8 cellular contexts compared by ENCODE assay signal in the genomic region with DNA sequence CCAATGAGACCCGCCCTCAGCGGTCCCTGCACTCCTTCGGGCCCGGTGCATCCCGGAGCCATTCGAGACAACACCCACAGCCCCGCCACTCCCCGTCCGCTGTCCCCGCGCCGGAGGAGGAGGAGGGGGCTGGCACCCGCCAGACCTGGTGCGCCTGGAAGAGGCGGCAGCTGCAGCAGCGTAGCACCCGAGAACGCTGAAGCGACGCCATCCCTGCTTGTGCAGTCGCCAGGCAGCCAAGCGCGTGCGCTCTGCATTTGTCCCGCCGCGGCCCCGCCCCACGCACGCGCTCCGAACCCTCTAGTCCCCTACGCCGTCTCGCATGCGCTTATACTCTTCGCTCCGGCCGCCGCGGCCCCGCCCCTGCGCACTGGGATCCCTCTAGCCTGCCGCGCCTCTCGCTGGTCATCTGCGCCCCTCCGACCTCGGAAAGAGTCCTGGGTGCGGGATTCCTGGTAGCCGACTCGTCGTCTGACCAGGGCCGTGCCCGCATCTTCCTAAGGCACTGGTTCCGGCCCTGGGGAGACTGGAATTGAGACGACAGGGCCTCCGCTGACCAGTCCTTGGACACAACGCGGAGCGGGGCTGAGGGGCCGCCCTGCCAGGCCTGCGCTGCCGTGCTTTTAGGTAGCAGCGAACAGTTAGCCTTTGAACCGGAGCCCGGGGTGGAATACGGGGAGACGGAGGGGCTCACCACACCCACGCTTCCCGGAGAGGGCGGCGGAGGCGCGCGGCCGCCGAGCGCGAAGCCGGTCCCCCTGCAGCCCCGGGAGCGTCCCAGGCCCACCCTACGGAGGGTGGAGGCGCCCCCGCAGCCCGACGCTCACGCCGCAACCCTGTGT. TPM values are rescaled to one million over a fixed set of nuclear protein-coding genes. Genes with fewer than 3 reads are reported as not detected.
DNase-seq lines count a peak whose midpoint lies in the region; TF ChIP-seq lines count a peak whose summit lies in the region.

TSS of gene MRNIP (minus strand) at position 232 of the 842 bp plus-strand sequence. CDS start at position 211, 21 bp downstream.

- peak; percentile 61 for TF ChIP-seq POLR2A in NB4 (IDR thresholded peaks at IDR 0.05; ENCODE audit: extremely low read depth, insufficient read length)

- WGBS in thymus: under 1% methylated on average over 90 of the region's 90 CpGs

- no peaks in the 10 kb centered on the region for H3K27me3 ChIP-seq in thymus (ENCODE audit: control insufficient read depth, insufficient read depth)

- peaks cover 4% of the 10 kb centered on the region for H3K27me3 Mint-ChIP-seq in HFFc6 (ENCODE audit: insufficient read depth)
- no peaks in the 10 kb centered on the region for H3K27me3 Mint-ChIP-seq in activated naive CD8-positive, alpha-beta T cell treated with anti-CD3 and anti-CD28 coated beads for 36 hours
- peaks cover 3% of the 10 kb centered on the region for H3K27me3 Mint-ChIP-seq in glutamatergic neuron (ENCODE audit: unreplicated experiment)
- no peaks in the 10 kb centered on the region for H3K27me3 Mint-ChIP-seq in osteocyte (ENCODE audit: unreplicated experiment)

- H3K27ac Mint-ChIP-seq in HFFc6: peak within 1 kb of the TSS; percentile 88
- peak within 1 kb of the TSS; percentile 76 for H3K27ac Mint-ChIP-seq in activated naive CD8-positive, alpha-beta T cell treated with anti-CD3 and anti-CD28 coated beads for 36 hours
- peak within 1 kb of the TSS; percentile 93 for H3K27ac Mint-ChIP-seq in glutamatergic neuron (ENCODE audit: unreplicated experiment)
- H3K27ac Mint-ChIP-seq in osteocyte (ENCODE audit: unreplicated experiment): peak within 1 kb of the TSS; percentile 92

- H3K27ac ChIP-seq in thymus (ENCODE audit: low read depth): peak within 1 kb of the TSS; percentile 82

- peaks cover 14% of the 10 kb centered on the region for H3K36me3 ChIP-seq in thymus (ENCODE audit: control insufficient read depth, insufficient read depth)

- peaks cover 21% of the 10 kb centered on the region; the same call in 1 of the 2 replicates for H3K36me3 Mint-ChIP-seq in HFFc6 (ENCODE audit: low read depth)
- H3K36me3 Mint-ChIP-seq in activated naive CD8-positive, alpha-beta T cell treated with anti-CD3 and anti-CD28 coated beads for 36 hours: peaks cover 11% of the 10 kb centered on the region
- H3K36me3 Mint-ChIP-seq in glutamatergic neuron (ENCODE audit: unreplicated experiment): peaks cover 6% of the 10 kb centered on the region
- peaks cover 8% of the 10 kb centered on the region for H3K36me3 Mint-ChIP-seq in osteocyte (ENCODE audit: unreplicated experiment)

- peak; percentile 89 for DNase-seq in HFFc6
- peak; percentile 97 for DNase-seq in NB4 (ENCODE audit: low read depth)
- peak; percentile 96 for DNase-seq in SKM-1 treated with dmso at 0.1 percent for 144 hours (lab: John Stamatoyannopoulos, UW; ENCODE audit: unreplicated experiment)
- peak; percentile 93 for DNase-seq in activated naive CD8-positive, alpha-beta T cell treated with anti-CD3 and anti-CD28 coated beads for 36 hours
- DNase-seq in glutamatergic neuron: peak; percentile 99
- DNase-seq in osteocyte (ENCODE audit: extremely low spot score, unreplicated experiment): peak; percentile 97

- H3K9me3 Mint-ChIP-seq in HFFc6 (no peaks in the 10 kb centered on the region), glutamatergic neuron (ENCODE audit: unreplicated experiment) (peaks cover 4% of the 10 kb centered on the region), osteocyte (ENCODE audit: unreplicated experiment) (no peaks in the 10 kb centered on the region)
- no peaks in the 10 kb centered on the region for H3K9me3 Mint-ChIP-seq in activated naive CD8-positive, alpha-beta T cell treated with anti-CD3 and anti-CD28 coated beads for 36 hours

- peaks cover 24% of the 10 kb centered on the region for H3K4me1 Mint-ChIP-seq in HFFc6 (ENCODE audit: low read depth)
- H3K4me1 Mint-ChIP-seq in activated naive CD8-positive, alpha-beta T cell treated with anti-CD3 and anti-CD28 coated beads for 36 hours: peaks cover 15% of the 10 kb centered on the region
- peaks cover 7% of the 10 kb centered on the region for H3K4me1 Mint-ChIP-seq in glutamatergic neuron (ENCODE audit: low read depth, unreplicated experiment)
- peaks cover 23% of the 10 kb centered on the region for H3K4me1 Mint-ChIP-seq in osteocyte (ENCODE audit: unreplicated experiment)

- H3K4me3 ChIP-seq in GM08714 (ENCODE audit: low read length) (peak within 1 kb of the TSS; percentile 75), NB4 (ENCODE audit: low read depth, low read length) (peak within 1 kb of the TSS; percentile 75), thymus (ENCODE audit: low read length) (peak within 1 kb of the TSS; percentile 64)

- peaks cover 3% of the 10 kb centered on the region for H3K4me1 ChIP-seq in thymus (ENCODE audit: control insufficient read depth, insufficient read depth, low read length)

- TF ChIP-seq CTCF in HFFc6 (IDR thresholded peaks at IDR 0.05): no peak
- no peak for TF ChIP-seq CTCF in NB4 (IDR thresholded peaks at IDR 0.05; ENCODE audit: low read depth, low read length)
- no peak for TF ChIP-seq CTCF in glutamatergic neuron (IDR thresholded peaks at IDR 0.05; ENCODE audit: partially characterized antibody, unreplicated experiment)
- TF ChIP-seq CTCF in osteocyte (IDR thresholded peaks at IDR 0.05): peak; percentile 31

- H3K9me3 ChIP-seq in thymus (ENCODE audit: control insufficient read depth): no peaks in the 10 kb centered on the region

- peak within 1 kb of the TSS; percentile 98 for H3K4me3 Mint-ChIP-seq in HFFc6
- H3K4me3 Mint-ChIP-seq in activated naive CD8-positive, alpha-beta T cell treated with anti-CD3 and anti-CD28 coated beads for 36 hours: peak within 1 kb of the TSS; percentile 89
- peak within 1 kb of the TSS; percentile 97 for H3K4me3 Mint-ChIP-seq in glutamatergic neuron (ENCODE audit: unreplicated experiment)
- H3K4me3 Mint-ChIP-seq in osteocyte (ENCODE audit: unreplicated experiment): peak within 1 kb of the TSS; percentile 96

RNA-seq across cellular contexts. Expression of gene MRNIP, which starts in this region (rescaled TPM):
- 10 to 100 TPM in 3 of 6 experiments, 1 to 10 TPM in 3; 8.2 to 13.5 (median 9.9) TPM for total RNA-seq in HFFc6 (2021; fragmentation: NEBNext Ultra II Directional; extraction: Animal tissue kit (Norgen Biotek cat#: 25700))
- total RNA-seq in activated naive CD8-positive, alpha-beta T cell treated with anti-CD3 and anti-CD28 coated beads for 36 hours: 10 to 100 TPM; 12.3 to 13.9 TPM
- total RNA-seq in glutamatergic neuron (ENCODE audit: unreplicated experiment) (60.2 TPM), osteocyte (25.8 and 27.6 TPM in 2 replicates)
- polyA plus RNA-seq in thymus: 43.9 TPM

Comparison
In these comparisons a context has a peak if more than half of its experiments do, and no peak if none do; other contexts are left out.
1. Peak in every context shown above with its lines: DNase-seq, H3K4me3 ChIP-seq and H3K27ac ChIP-seq.